Comparison of ENCODE assay signal across 11 cellular contexts in genomic region chr1:144536677-144537076, GRCh38. TPM values are rescaled to one million over a fixed set of nuclear protein-coding genes. Genes with fewer than 3 reads are reported as not detected.
A peak's percentile ranks its signal among the peaks of the same experiment; 100 is the strongest.
DNase-seq lines count a peak whose midpoint lies in the region; ATAC-seq and TF ChIP-seq lines count a peak whose summit lies in the region.
"Not testable (repeated sequence)": the region's sequence is repeated elsewhere in the genome, so short reads cannot be mapped to it uniquely, and the experiment has no call there.
"Had no signal": no experiment of that assay in that cellular context is flagged by ENCODE, and none has a peak within 500 bp of the region (broad histone marks: within the 10 kb centered on the region; RNA-seq: fewer than 3 reads in every experiment).

No MANE protein-coding gene starts in this region.

- H3K4me1 Mint-ChIP-seq in CD8-positive, alpha-beta T cell (ENCODE audit: low read depth): peaks cover 23% of the 10 kb centered on the region
- peaks cover 28% of the 10 kb centered on the region for H3K4me1 Mint-ChIP-seq in activated CD4-positive, alpha-beta T cell treated with anti-CD3 and anti-CD28 coated beads, Interleukin-2, amount 10 ng/mL, durations not matched to agents 7 days and 5 days
- H3K4me1 Mint-ChIP-seq in activated T-cell treated with anti-CD3 and anti-CD28 coated beads, Interleukin-2, amount 50 U/mL, for 72 hours (ENCODE audit: low read depth): not testable (repeated sequence)
- H3K4me1 Mint-ChIP-seq in activated naive CD4-positive, alpha-beta T cell treated with anti-CD3 and anti-CD28 coated beads, Interleukin-2, amount 10 ng/mL, durations not matched to agents 7 days and 5 days: peaks cover 32% of the 10 kb centered on the region
- peaks cover 27% of the 10 kb centered on the region for H3K4me1 Mint-ChIP-seq in stimulated activated naive CD8-positive, alpha-beta T cell treated with anti-CD3 and anti-CD28 coated beads, Interleukin-15, amount 100 ng/mL, for 72 hours

- CTCF ChIA-PET in CD8-positive, alpha-beta T cell (lab: Charles Lee); activated CD4-positive, alpha-beta T cell treated with anti-CD3 and anti-CD28 coated beads, Interleukin-2, amount 10 ng/mL, durations not matched to agents 7 days and 5 days (lab: Charles Lee); activated naive CD4-positive, alpha-beta T cell treated with anti-CD3 and anti-CD28 coated beads, Interleukin-2, amount 10 ng/mL, durations not matched to agents 7 days and 5 days (lab: Charles Lee): not testable (repeated sequence)

- POLR2A ChIA-PET in CD8-positive, alpha-beta T cell (lab: Charles Lee); activated CD4-positive, alpha-beta T cell treated with anti-CD3 and anti-CD28 coated beads, Interleukin-2, amount 10 ng/mL, durations not matched to agents 7 days and 5 days (lab: Charles Lee): not testable (repeated sequence)

- not testable (repeated sequence) for DNase-seq in CD8-positive, alpha-beta T cell; activated CD4-positive, alpha-beta T cell treated with anti-CD3 and anti-CD28 coated beads, Interleukin-2, amount 10 ng/mL, durations not matched to agents 7 days and 5 days; activated T-cell treated with anti-CD3 and anti-CD28 coated beads, Interleukin-2, amount 50 U/mL, for 72 hours; activated naive CD4-positive, alpha-beta T cell treated with anti-CD3 and anti-CD28 coated beads, Interleukin-2, amount 10 ng/mL, durations not matched to agents 7 days and 5 days; stimulated activated naive CD8-positive, alpha-beta T cell treated with anti-CD3 and anti-CD28 coated beads, Interleukin-15, amount 100 ng/mL, for 72 hours

- intact Hi-C loops in CD8-positive, alpha-beta T cell (cut with DNase I, micrococcal nuclease): not testable (repeated sequence)

- ATAC-seq in CD8-positive, alpha-beta T cell: not testable (repeated sequence)
- peak; percentile 23 to 28 for ATAC-seq in activated T-cell treated with anti-CD3 and anti-CD28 coated beads, Interleukin-2, amount 50 U/mL, for 72 hours (replicated peaks in 1 of 2)
- peak; percentile 57 for ATAC-seq in stimulated activated naive CD8-positive, alpha-beta T cell treated with anti-CD3 and anti-CD28 coated beads, Interleukin-15, amount 100 ng/mL, for 72 hours

- H3K27ac ChIP-seq in CD8-positive, alpha-beta T cell (ENCODE audit: low read depth, low read length): not testable (repeated sequence)

- H3K27me3 ChIP-seq in CD8-positive, alpha-beta T cell (ENCODE audit: insufficient read depth, low read length): not testable (repeated sequence)

- H3K4me1 ChIP-seq in CD8-positive, alpha-beta T cell (ENCODE audit: insufficient read depth, low read length): peaks cover 11% of the 10 kb centered on the region

- H3K9me3 Mint-ChIP-seq in CD8-positive, alpha-beta T cell; activated CD4-positive, alpha-beta T cell treated with anti-CD3 and anti-CD28 coated beads, Interleukin-2, amount 10 ng/mL, durations not matched to agents 7 days and 5 days; activated T-cell treated with anti-CD3 and anti-CD28 coated beads, Interleukin-2, amount 50 U/mL, for 72 hours; activated naive CD4-positive, alpha-beta T cell treated with anti-CD3 and anti-CD28 coated beads, Interleukin-2, amount 10 ng/mL, durations not matched to agents 7 days and 5 days; stimulated activated naive CD8-positive, alpha-beta T cell treated with anti-CD3 and anti-CD28 coated beads, Interleukin-15, amount 100 ng/mL, for 72 hours: not testable (repeated sequence)

- peak overlapping the region; percentile 56 for H3K27ac Mint-ChIP-seq in CD8-positive, alpha-beta T cell
- H3K27ac Mint-ChIP-seq in activated CD4-positive, alpha-beta T cell treated with anti-CD3 and anti-CD28 coated beads, Interleukin-2, amount 10 ng/mL, durations not matched to agents 7 days and 5 days: peak overlapping the region; percentile 78
- H3K27ac Mint-ChIP-seq in activated T-cell treated with anti-CD3 and anti-CD28 coated beads, Interleukin-2, amount 50 U/mL, for 72 hours; stimulated activated naive CD8-positive, alpha-beta T cell treated with anti-CD3 and anti-CD28 coated beads, Interleukin-15, amount 100 ng/mL, for 72 hours: not testable (repeated sequence)
- H3K27ac Mint-ChIP-seq in activated naive CD4-positive, alpha-beta T cell treated with anti-CD3 and anti-CD28 coated beads, Interleukin-2, amount 10 ng/mL, durations not matched to agents 7 days and 5 days: peak overlapping the region; percentile 13

- not testable (repeated sequence) for TF ChIP-seq CTCF in CD8-positive, alpha-beta T cell (IDR thresholded peaks at IDR 0.05)

- H3K4me3 ChIP-seq in CD8-positive, alpha-beta T cell (ENCODE audit: low read depth, low read length): not testable (repeated sequence)

- H3K4me3 Mint-ChIP-seq in CD8-positive, alpha-beta T cell; activated CD4-positive, alpha-beta T cell treated with anti-CD3 and anti-CD28 coated beads, Interleukin-2, amount 10 ng/mL, durations not matched to agents 7 days and 5 days; activated T-cell treated with anti-CD3 and anti-CD28 coated beads, Interleukin-2, amount 50 U/mL, for 72 hours; activated naive CD4-positive, alpha-beta T cell treated with anti-CD3 and anti-CD28 coated beads, Interleukin-2, amount 10 ng/mL, durations not matched to agents 7 days and 5 days; stimulated activated naive CD8-positive, alpha-beta T cell treated with anti-CD3 and anti-CD28 coated beads, Interleukin-15, amount 100 ng/mL, for 72 hours: not testable (repeated sequence)

- not testable (repeated sequence) for H3K27me3 Mint-ChIP-seq in CD8-positive, alpha-beta T cell (ENCODE audit: low read depth); activated CD4-positive, alpha-beta T cell treated with anti-CD3 and anti-CD28 coated beads, Interleukin-2, amount 10 ng/mL, durations not matched to agents 7 days and 5 days; activated T-cell treated with anti-CD3 and anti-CD28 coated beads, Interleukin-2, amount 50 U/mL, for 72 hours (ENCODE audit: low read depth); activated naive CD4-positive, alpha-beta T cell treated with anti-CD3 and anti-CD28 coated beads, Interleukin-2, amount 10 ng/mL, durations not matched to agents 7 days and 5 days; stimulated activated naive CD8-positive, alpha-beta T cell treated with anti-CD3 and anti-CD28 coated beads, Interleukin-15, amount 100 ng/mL, for 72 hours

- not testable (repeated sequence) for H3K36me3 Mint-ChIP-seq in CD8-positive, alpha-beta T cell; activated CD4-positive, alpha-beta T cell treated with anti-CD3 and anti-CD28 coated beads, Interleukin-2, amount 10 ng/mL, durations not matched to agents 7 days and 5 days (ENCODE audit: low read depth); activated T-cell treated with anti-CD3 and anti-CD28 coated beads, Interleukin-2, amount 50 U/mL, for 72 hours (ENCODE audit: insufficient read depth in 2 of 2); activated naive CD4-positive, alpha-beta T cell treated with anti-CD3 and anti-CD28 coated beads, Interleukin-2, amount 10 ng/mL, durations not matched to agents 7 days and 5 days

- not testable (repeated sequence) for H3K36me3 ChIP-seq in CD8-positive, alpha-beta T cell (ENCODE audit: insufficient read depth, low read length)

- H3K9me3 ChIP-seq in CD8-positive, alpha-beta T cell (ENCODE audit: low read length): not testable (repeated sequence)

RNA-seq across cellular contexts. Expression of gene PPIAL4F, which starts 56.0 kb away (rescaled TPM):
- not detected for total RNA-seq in CD8-positive, alpha-beta T cell
- not detected for total RNA-seq in activated CD4-positive, alpha-beta T cell treated with anti-CD3 and anti-CD28 coated beads, Interleukin-2, amount 10 ng/mL, durations not matched to agents 7 days and 5 days
- not detected for total RNA-seq in activated T-cell treated with anti-CD3 and anti-CD28 coated beads, Interleukin-2, amount 50 U/mL, for 72 hours
- total RNA-seq: A172; CD4-positive, alpha-beta T cell; CD8-positive, alpha-beta memory T cell; Daoy; G401; GM12878 had no signal
